ENCODE assay signal across 1 cellular context in the genomic region with DNA sequence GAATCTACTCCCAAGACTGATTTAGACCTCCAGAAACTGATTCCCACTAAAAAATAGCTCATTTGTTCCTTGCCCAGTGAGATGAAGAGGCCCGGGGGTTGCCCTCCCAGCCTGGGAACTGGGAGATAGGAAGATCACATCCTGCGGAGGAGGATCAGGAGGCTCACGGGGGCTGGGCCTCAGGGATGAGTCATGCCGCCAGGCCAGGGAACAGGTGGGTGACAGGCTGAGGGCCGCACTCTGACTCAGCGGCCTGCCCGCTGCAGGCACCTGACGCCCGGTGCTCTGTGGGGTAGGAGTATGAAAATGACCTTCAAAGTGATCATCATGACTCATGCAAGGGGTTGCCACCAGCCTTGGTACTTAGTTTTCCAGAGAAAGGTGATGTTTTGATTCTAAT.
TF ChIP-seq lines count a peak whose summit lies in the region.

No MANE protein-coding gene starts in this region.

TF ChIP-seq in H1, 55 proteins besides CTCF, POLR2A, EP300 and RAD21 (continued from another document):
- TF ChIP-seq, protein P1, sequence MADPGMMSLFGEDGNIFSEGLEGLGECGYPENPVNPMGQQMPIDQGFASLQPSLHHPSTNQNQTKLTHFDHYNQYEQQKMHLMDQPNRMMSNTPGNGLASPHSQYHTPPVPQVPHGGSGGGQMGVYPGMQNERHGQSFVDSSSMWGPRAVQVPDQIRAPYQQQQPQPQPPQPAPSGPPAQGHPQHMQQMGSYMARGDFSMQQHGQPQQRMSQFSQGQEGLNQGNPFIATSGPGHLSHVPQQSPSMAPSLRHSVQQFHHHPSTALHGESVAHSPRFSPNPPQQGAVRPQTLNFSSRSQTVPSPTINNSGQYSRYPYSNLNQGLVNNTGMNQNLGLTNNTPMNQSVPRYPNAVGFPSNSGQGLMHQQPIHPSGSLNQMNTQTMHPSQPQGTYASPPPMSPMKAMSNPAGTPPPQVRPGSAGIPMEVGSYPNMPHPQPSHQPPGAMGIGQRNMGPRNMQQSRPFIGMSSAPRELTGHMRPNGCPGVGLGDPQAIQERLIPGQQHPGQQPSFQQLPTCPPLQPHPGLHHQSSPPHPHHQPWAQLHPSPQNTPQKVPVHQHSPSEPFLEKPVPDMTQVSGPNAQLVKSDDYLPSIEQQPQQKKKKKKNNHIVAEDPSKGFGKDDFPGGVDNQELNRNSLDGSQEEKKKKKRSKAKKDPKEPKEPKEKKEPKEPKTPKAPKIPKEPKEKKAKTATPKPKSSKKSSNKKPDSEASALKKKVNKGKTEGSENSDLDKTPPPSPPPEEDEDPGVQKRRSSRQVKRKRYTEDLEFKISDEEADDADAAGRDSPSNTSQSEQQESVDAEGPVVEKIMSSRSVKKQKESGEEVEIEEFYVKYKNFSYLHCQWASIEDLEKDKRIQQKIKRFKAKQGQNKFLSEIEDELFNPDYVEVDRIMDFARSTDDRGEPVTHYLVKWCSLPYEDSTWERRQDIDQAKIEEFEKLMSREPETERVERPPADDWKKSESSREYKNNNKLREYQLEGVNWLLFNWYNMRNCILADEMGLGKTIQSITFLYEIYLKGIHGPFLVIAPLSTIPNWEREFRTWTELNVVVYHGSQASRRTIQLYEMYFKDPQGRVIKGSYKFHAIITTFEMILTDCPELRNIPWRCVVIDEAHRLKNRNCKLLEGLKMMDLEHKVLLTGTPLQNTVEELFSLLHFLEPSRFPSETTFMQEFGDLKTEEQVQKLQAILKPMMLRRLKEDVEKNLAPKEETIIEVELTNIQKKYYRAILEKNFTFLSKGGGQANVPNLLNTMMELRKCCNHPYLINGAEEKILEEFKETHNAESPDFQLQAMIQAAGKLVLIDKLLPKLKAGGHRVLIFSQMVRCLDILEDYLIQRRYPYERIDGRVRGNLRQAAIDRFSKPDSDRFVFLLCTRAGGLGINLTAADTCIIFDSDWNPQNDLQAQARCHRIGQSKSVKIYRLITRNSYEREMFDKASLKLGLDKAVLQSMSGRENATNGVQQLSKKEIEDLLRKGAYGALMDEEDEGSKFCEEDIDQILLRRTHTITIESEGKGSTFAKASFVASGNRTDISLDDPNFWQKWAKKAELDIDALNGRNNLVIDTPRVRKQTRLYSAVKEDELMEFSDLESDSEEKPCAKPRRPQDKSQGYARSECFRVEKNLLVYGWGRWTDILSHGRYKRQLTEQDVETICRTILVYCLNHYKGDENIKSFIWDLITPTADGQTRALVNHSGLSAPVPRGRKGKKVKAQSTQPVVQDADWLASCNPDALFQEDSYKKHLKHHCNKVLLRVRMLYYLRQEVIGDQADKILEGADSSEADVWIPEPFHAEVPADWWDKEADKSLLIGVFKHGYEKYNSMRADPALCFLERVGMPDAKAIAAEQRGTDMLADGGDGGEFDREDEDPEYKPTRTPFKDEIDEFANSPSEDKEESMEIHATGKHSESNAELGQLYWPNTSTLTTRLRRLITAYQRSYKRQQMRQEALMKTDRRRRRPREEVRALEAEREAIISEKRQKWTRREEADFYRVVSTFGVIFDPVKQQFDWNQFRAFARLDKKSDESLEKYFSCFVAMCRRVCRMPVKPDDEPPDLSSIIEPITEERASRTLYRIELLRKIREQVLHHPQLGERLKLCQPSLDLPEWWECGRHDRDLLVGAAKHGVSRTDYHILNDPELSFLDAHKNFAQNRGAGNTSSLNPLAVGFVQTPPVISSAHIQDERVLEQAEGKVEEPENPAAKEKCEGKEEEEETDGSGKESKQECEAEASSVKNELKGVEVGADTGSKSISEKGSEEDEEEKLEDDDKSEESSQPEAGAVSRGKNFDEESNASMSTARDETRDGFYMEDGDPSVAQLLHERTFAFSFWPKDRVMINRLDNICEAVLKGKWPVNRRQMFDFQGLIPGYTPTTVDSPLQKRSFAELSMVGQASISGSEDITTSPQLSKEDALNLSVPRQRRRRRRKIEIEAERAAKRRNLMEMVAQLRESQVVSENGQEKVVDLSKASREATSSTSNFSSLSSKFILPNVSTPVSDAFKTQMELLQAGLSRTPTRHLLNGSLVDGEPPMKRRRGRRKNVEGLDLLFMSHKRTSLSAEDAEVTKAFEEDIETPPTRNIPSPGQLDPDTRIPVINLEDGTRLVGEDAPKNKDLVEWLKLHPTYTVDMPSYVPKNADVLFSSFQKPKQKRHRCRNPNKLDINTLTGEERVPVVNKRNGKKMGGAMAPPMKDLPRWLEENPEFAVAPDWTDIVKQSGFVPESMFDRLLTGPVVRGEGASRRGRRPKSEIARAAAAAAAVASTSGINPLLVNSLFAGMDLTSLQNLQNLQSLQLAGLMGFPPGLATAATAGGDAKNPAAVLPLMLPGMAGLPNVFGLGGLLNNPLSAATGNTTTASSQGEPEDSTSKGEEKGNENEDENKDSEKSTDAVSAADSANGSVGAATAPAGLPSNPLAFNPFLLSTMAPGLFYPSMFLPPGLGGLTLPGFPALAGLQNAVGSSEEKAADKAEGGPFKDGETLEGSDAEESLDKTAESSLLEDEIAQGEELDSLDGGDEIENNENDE (IDR thresholded peaks at IDR 0.05; ENCODE audit: insufficient replicate concordance, low read length), result no peak
- TF ChIP-seq SIN3A (conservative IDR thresholded peaks at IDR 0.05 in 1 of 2, IDR thresholded peaks at IDR 0.05 in 1 of 2; ENCODE audit: low read depth in 1 of 2, low read length in 2 of 2) (no peak), CBX5 (IDR thresholded peaks at IDR 0.05; ENCODE audit: low read depth, low read length) (no peak), SRF (IDR thresholded peaks at IDR 0.05; ENCODE audit: low read depth, low read length) (no peak), SUZ12 (IDR thresholded peaks at IDR 0.05; ENCODE audit: low read length) (no peak), CTBP2 (IDR thresholded peaks at IDR 0.05; ENCODE audit: borderline replicate concordance, insufficient read depth, insufficient read length, low read length) (no peak), PHF8 (conservative IDR thresholded peaks at IDR 0.05; ENCODE audit: low read depth, low read length) (no peak)
